Comparison of ENCODE assay signal across 2 cellular contexts in the genomic region with DNA sequence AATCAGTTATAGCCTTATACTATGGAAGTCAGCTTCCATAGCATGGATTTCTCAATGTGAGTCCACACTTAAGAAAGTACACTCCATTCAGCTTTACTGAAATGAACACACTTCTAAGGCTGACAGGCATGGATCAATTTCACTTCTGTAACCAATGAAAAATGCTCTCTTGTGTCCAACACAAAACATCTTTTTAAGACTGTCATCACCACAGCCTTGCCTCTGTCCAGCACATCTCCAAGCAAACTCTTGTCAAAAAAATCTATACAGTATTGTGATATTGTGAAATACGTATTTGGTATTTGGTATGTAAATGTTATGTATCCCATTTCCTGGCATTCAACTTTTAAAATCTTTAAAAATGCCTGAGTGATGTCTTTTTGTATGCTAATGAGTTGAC.
TF ChIP-seq lines count a peak whose summit lies in the region.

No MANE protein-coding gene starts in this region.

TF ChIP-seq in SK-N-SH, 30 proteins besides CTCF, POLR2A, EP300 and RAD21:
- TF ChIP-seq, protein P1, sequence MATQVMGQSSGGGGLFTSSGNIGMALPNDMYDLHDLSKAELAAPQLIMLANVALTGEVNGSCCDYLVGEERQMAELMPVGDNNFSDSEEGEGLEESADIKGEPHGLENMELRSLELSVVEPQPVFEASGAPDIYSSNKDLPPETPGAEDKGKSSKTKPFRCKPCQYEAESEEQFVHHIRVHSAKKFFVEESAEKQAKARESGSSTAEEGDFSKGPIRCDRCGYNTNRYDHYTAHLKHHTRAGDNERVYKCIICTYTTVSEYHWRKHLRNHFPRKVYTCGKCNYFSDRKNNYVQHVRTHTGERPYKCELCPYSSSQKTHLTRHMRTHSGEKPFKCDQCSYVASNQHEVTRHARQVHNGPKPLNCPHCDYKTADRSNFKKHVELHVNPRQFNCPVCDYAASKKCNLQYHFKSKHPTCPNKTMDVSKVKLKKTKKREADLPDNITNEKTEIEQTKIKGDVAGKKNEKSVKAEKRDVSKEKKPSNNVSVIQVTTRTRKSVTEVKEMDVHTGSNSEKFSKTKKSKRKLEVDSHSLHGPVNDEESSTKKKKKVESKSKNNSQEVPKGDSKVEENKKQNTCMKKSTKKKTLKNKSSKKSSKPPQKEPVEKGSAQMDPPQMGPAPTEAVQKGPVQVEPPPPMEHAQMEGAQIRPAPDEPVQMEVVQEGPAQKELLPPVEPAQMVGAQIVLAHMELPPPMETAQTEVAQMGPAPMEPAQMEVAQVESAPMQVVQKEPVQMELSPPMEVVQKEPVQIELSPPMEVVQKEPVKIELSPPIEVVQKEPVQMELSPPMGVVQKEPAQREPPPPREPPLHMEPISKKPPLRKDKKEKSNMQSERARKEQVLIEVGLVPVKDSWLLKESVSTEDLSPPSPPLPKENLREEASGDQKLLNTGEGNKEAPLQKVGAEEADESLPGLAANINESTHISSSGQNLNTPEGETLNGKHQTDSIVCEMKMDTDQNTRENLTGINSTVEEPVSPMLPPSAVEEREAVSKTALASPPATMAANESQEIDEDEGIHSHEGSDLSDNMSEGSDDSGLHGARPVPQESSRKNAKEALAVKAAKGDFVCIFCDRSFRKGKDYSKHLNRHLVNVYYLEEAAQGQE (IDR thresholded peaks at IDR 0.05; ENCODE audit: low read depth, low read length): peak; percentile 63; the same call in 1 of the 2 replicates
- TF ChIP-seq GABPA (IDR thresholded peaks at IDR 0.05; ENCODE audit: low read depth): no peak

TF ChIP-seq in SK-N-SH treated with all-trans-retinoic acid at 6 μM for 48 hours, 23 proteins besides CTCF, POLR2A, EP300 and RAD21 (continued from another document):
- TF ChIP-seq, protein P2, sequence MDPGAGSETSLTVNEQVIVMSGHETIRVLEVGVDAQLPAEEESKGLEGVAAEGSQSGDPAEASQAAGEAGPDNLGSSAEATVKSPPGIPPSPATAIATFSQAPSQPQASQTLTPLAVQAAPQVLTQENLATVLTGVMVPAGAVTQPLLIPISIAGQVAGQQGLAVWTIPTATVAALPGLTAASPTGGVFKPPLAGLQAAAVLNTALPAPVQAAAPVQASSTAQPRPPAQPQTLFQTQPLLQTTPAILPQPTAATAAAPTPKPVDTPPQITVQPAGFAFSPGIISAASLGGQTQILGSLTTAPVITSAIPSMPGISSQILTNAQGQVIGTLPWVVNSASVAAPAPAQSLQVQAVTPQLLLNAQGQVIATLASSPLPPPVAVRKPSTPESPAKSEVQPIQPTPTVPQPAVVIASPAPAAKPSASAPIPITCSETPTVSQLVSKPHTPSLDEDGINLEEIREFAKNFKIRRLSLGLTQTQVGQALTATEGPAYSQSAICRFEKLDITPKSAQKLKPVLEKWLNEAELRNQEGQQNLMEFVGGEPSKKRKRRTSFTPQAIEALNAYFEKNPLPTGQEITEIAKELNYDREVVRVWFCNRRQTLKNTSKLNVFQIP (CRISPR knock-in tag; IDR thresholded peaks at IDR 0.05; ENCODE audit: borderline replicate concordance, low read depth): no peak
- TF ChIP-seq, protein P3, sequence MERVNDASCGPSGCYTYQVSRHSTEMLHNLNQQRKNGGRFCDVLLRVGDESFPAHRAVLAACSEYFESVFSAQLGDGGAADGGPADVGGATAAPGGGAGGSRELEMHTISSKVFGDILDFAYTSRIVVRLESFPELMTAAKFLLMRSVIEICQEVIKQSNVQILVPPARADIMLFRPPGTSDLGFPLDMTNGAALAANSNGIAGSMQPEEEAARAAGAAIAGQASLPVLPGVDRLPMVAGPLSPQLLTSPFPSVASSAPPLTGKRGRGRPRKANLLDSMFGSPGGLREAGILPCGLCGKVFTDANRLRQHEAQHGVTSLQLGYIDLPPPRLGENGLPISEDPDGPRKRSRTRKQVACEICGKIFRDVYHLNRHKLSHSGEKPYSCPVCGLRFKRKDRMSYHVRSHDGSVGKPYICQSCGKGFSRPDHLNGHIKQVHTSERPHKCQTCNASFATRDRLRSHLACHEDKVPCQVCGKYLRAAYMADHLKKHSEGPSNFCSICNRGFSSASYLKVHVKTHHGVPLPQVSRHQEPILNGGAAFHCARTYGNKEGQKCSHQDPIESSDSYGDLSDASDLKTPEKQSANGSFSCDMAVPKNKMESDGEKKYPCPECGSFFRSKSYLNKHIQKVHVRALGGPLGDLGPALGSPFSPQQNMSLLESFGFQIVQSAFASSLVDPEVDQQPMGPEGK (CRISPR knock-in tag; IDR thresholded peaks at IDR 0.05; ENCODE audit: borderline replicate concordance): no peak
